ENCODE assay signal across 21 cellular contexts in the genomic region with DNA sequence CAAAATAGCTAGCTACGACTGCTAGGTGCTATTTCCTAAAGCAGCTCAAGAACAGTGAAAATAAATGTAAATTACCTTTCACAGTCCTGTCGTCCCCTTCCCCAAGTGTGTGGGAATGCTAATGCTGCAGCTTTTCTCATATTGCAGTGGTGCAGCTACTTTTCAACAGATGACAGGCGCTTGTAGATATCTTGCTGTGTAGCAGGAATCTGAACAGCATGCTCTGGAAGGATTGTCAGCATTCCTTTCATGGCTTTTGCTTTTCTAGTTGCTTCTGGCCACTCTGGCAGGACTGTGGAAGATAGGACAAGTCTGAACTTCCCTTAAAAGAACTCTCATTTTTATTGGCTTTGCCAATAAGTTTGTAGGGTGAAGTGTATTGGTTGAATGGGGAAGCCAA.
"Had no signal": no experiment of that assay in that cellular context is flagged by ENCODE, and none has a peak within 500 bp of the region (broad histone marks: within the 10 kb centered on the region; RNA-seq: fewer than 3 reads in every experiment).

No MANE protein-coding gene starts in this region.

- ATAC-seq: left lung; mucosa of descending colon; sciatic nerve; stimulated activated naive B cell treated with anti-CD40 and anti-IgM and Interleukin-4, amounts not matched to agents 10 μg/mL and 1 μg/mL and 100 μg/mL, for 72 hours; T-helper 17 cell had no signal

- H3K4me2 ChIP-seq: smooth muscle cell had no signal

- H3K9me3 ChIP-seq: left lung, mucosa of descending colon, vagina had no signal

- DNase-seq: activated CD4-positive, alpha-beta T cell treated with anti-CD3 and anti-CD28 coated beads for 4 hours; activated CD4-positive, alpha-beta T cell treated with anti-CD3 and anti-CD28 coated beads, Interleukin-2, amount 50 U/mL, for 48 hours; activated CD4-positive, CD25-positive, alpha-beta regulatory T cell; activated naive CD4-positive, alpha-beta T cell treated with Interleukin-2 at 50 U/mL for 16 hours; activated naive CD8-positive, alpha-beta T cell treated with anti-CD3 and anti-CD28 coated beads, Interleukin-2, amount 10 ng/mL, durations not matched to agents 7 days and 5 days; activated T-cell treated with anti-CD3 and anti-CD28 coated beads, Interleukin-2, amount 50 U/mL, for 48 hours; amygdala; effector CD8-positive, alpha-beta T cell; foreskin melanocyte; left lung; mammary epithelial cell; mucosa of descending colon; nephron progenitor cell; occipital lobe; stimulated activated CD4-positive, alpha-beta T cell treated with anti-CD3 and anti-CD28 coated beads, Interleukin-15, amount 100 ng/mL, for 24 hours; stimulated activated CD8-positive, alpha-beta memory T cell treated with anti-CD3 and anti-CD28 coated beads, Interleukin-4, amount 100 ng/mL, for 48 hours; stimulated activated naive B cell treated with anti-CD40 and anti-IgM and Interleukin-4, amounts not matched to agents 10 μg/mL and 1 μg/mL and 100 μg/mL, for 72 hours; T-helper 17 cell had no signal

- H3K27ac ChIP-seq: left lung, vagina had no signal

- H3K4me3 ChIP-seq: left lung, mucosa of descending colon, smooth muscle cell, vagina had no signal

- H3K36me3 ChIP-seq: left lung, vagina had no signal

- H3K27me3 ChIP-seq: left lung, vagina had no signal
